ENCODE assay signal across 14 cellular contexts in the genomic region with DNA sequence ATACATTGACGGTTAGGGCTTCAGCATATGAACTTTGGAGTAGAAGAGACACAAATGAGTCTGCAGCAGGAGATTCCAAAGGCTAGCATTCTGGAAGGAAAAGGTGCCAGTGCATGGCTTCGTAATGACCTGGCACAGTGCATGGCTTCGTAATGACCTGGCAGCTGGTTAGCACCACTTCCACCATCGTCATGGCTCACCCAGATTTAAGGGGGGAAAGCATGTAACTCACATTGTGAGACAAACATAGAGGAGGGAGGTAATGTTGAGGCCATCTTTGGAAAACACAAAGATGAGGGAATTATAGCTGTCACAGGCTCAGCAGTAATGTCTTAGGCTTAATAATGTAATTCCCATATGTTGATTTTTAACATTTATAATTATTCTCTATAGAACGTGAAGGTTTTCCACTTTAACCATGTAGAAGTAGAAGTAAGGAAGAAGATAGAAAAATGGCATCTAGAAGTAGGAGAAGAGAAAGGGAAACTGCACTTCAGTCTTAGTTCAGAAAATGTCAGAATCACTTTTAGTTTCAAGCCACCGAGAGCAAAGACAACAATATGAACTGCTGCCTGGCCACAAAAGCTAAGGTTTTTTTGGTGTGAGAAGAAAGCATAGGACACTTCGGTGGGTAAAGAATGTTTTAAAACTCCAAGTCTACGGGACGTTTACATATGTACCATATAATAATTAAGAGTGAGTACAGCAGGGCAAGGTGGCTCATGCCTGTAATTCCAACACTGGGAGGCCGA. TPM values are rescaled to one million over a fixed set of nuclear protein-coding genes. Genes with fewer than 3 reads are reported as not detected.
DNase-seq lines count a peak whose midpoint lies in the region; ATAC-seq and TF ChIP-seq lines count a peak whose summit lies in the region.
"Had no signal": no experiment of that assay in that cellular context is flagged by ENCODE, and none has a peak within 500 bp of the region (broad histone marks: within the 10 kb centered on the region; RNA-seq: fewer than 3 reads in every experiment).

No MANE protein-coding gene starts in this region.

- ATAC-seq in GM18517 (IDR thresholded peaks at IDR 0.05; ENCODE audit: unreplicated experiment) (peak; percentile 73), HG02973 (IDR thresholded peaks at IDR 0.05; ENCODE audit: unreplicated experiment) (peak; percentile 60)
- peak; percentile 67 for ATAC-seq in activated CD8-positive, alpha-beta T cell treated with anti-CD3 and anti-CD28 coated beads for 36 hours

- H3K27ac Mint-ChIP-seq in activated CD8-positive, alpha-beta T cell treated with anti-CD3 and anti-CD28 coated beads for 36 hours: peak overlapping the region; percentile 67
- H3K27ac Mint-ChIP-seq in CD14-positive monocyte: peak overlapping the region in 1 of 7 donors; percentile 56

- peaks cover 5% of the 10 kb centered on the region for H3K9me3 Mint-ChIP-seq in activated CD8-positive, alpha-beta T cell treated with anti-CD3 and anti-CD28 coated beads for 36 hours
- peaks cover 0 to 8% (median 0%) of the 10 kb centered on the region in 7 donors for H3K9me3 Mint-ChIP-seq in CD14-positive monocyte

- H3K36me3 ChIP-seq in left ventricle myocardium inferior: no peaks in the 10 kb centered on the region
- no peaks in the 10 kb centered on the region for H3K36me3 ChIP-seq in tibial nerve
- H3K36me3 ChIP-seq: BLaER1 had no signal

- DNase-seq in AG08396 (ENCODE audit: low spot score) (peak; percentile 47), left ventricle myocardium inferior (no peak), 8988T (no peak), CD14-positive monocyte (ENCODE audit: low spot score) (no peak), tibial nerve (ENCODE audit: low spot score in 2 of 2) (no peak)
- DNase-seq in activated CD8-positive, alpha-beta T cell treated with anti-CD3 and anti-CD28 coated beads for 36 hours: peak; percentile 10
- DNase-seq: activated gamma-delta T cell treated with Interleukin-2 at 50 U/mL for 16 hours; effector CD8-positive, alpha-beta T cell; hypothalamus; NCI-H774 had no signal

- H3K4me1 ChIP-seq in left ventricle myocardium inferior (no peaks in the 10 kb centered on the region), tibial nerve (no peaks in the 10 kb centered on the region)

- no peak overlapping the region for H3K4me3 ChIP-seq in left ventricle myocardium inferior
- H3K4me3 ChIP-seq in tibial nerve: no peak overlapping the region
- H3K4me3 ChIP-seq: BLaER1, smooth muscle cell had no signal

- H3K27me3 ChIP-seq in left ventricle myocardium inferior (ENCODE audit: low read depth): peaks cover 16% of the 10 kb centered on the region
- H3K27me3 ChIP-seq in tibial nerve: peaks cover 0 to 12% of the 10 kb centered on the region in 2 donors
- H3K27me3 ChIP-seq: BLaER1 had no signal

- peaks cover 4% of the 10 kb centered on the region for H3K36me3 Mint-ChIP-seq in activated CD8-positive, alpha-beta T cell treated with anti-CD3 and anti-CD28 coated beads for 36 hours (ENCODE audit: low read depth)
- H3K36me3 Mint-ChIP-seq in CD14-positive monocyte: no peaks in the 10 kb centered on the region

- POLR2A ChIA-PET in activated CD8-positive, alpha-beta T cell treated with anti-CD3 and anti-CD28 coated beads for 36 hours (lab: Charles Lee): interaction anchor here (1.4 kb wide), 1 partner anchor 157 kb away, joined by 4 read pairs; no protein-coding TSS in a partner anchor

- no peak overlapping the region for H3K27ac ChIP-seq in left ventricle myocardium inferior (replicated peaks)
- H3K27ac ChIP-seq in tibial nerve: no peak overlapping the region
- H3K27ac ChIP-seq: BLaER1 had no signal

- no peaks in the 10 kb centered on the region for H3K27me3 Mint-ChIP-seq in activated CD8-positive, alpha-beta T cell treated with anti-CD3 and anti-CD28 coated beads for 36 hours
- peaks cover 20 to 30% (median 29%) of the 10 kb centered on the region in 3 donors for H3K27me3 Mint-ChIP-seq in CD14-positive monocyte (ENCODE audit: low read depth in 3 of 3)

- H3K4me1 Mint-ChIP-seq in activated CD8-positive, alpha-beta T cell treated with anti-CD3 and anti-CD28 coated beads for 36 hours (ENCODE audit: low read depth): peaks cover 23% of the 10 kb centered on the region
- H3K4me1 Mint-ChIP-seq in CD14-positive monocyte: peaks cover 1% of the 10 kb centered on the region

- no peaks in the 10 kb centered on the region for H3K9me3 ChIP-seq in left ventricle myocardium inferior (replicated peaks)
- H3K9me3 ChIP-seq in tibial nerve: no peaks in the 10 kb centered on the region
- H3K9me3 ChIP-seq: BLaER1 had no signal

- no peak overlapping the region for H3K4me3 Mint-ChIP-seq in activated CD8-positive, alpha-beta T cell treated with anti-CD3 and anti-CD28 coated beads for 36 hours
- H3K4me3 Mint-ChIP-seq in CD14-positive monocyte: no peak overlapping the region

- WGBS in tibial nerve, 2 donors: 56% methylated on average over 10 of the region's 10 CpGs

- intact Hi-C loops in activated CD8-positive, alpha-beta T cell treated with anti-CD3 and anti-CD28 coated beads for 36 hours (cut with micrococcal nuclease): no loop called here
- intact Hi-C loops in left ventricle myocardium inferior (cut with micrococcal nuclease) (no loop called here), CD14-positive monocyte (cut with micrococcal nuclease) (no loop called here)

- TF ChIP-seq POLR2A in tibial nerve (IDR thresholded peaks at IDR 0.05): no peak

- TF ChIP-seq CTCF in activated CD8-positive, alpha-beta T cell treated with anti-CD3 and anti-CD28 coated beads for 36 hours (IDR thresholded peaks at IDR 0.05): no peak
- TF ChIP-seq CTCF in left ventricle myocardium inferior (IDR thresholded peaks at IDR 0.05; ENCODE audit: borderline replicate concordance) (no peak), CD14-positive monocyte (IDR thresholded peaks at IDR 0.05) (no peak), tibial nerve (IDR thresholded peaks at IDR 0.05) (no peak)

- CTCF ChIA-PET in activated CD8-positive, alpha-beta T cell treated with anti-CD3 and anti-CD28 coated beads for 36 hours (lab: Charles Lee): no interaction called here

- TF ChIP-seq EP300 in tibial nerve (IDR thresholded peaks at IDR 0.05): no peak

RNA-seq across cellular contexts. Expression of a gene that starts 6.8 kb away (rescaled TPM):
- total RNA-seq in activated CD8-positive, alpha-beta T cell treated with anti-CD3 and anti-CD28 coated beads for 36 hours: 100 to 1,000 TPM; 103 to 104 TPM
- total RNA-seq in left ventricle myocardium inferior (89.1 TPM), tibial nerve (100 to 1,000 TPM; 234 to 301 (median 275) TPM)
- 10 to 100 TPM; 62.7 to 69.5 TPM for polyA plus RNA-seq in CD14-positive monocyte

RNA-seq across cellular contexts. Expression of a gene that starts 43.4 kb away (rescaled TPM):
- under 1 TPM; 0.16 to 0.22 TPM for total RNA-seq in activated CD8-positive, alpha-beta T cell treated with anti-CD3 and anti-CD28 coated beads for 36 hours
- total RNA-seq in left ventricle myocardium inferior (2.4 TPM), tibial nerve (10 to 100 TPM; 49.6 to 81.6 (median 71.4) TPM)
- polyA plus RNA-seq in CD14-positive monocyte: under 1 TPM in 1 of 2 donors, not detected in 1; 0.05 TPM

Comparison
In these comparisons a context has a peak if more than half of its experiments do, and no peak if none do; other contexts are left out.
1. DNase-seq: peak in AG08396 (single experiment) and activated CD8-positive, alpha-beta T cell treated with anti-CD3 and anti-CD28 coated beads for 36 hours (single experiment); none in left ventricle myocardium inferior (single experiment), 8988T (single experiment), CD14-positive monocyte (single experiment) and tibial nerve (0 of 2).
2. RNA of a gene that starts 43.4 kb away (total RNA-seq): 49.6 to 81.6 TPM in tibial nerve; 2.4 TPM in left ventricle myocardium inferior (single experiment) and 0.16 to 0.22 TPM in activated CD8-positive, alpha-beta T cell treated with anti-CD3 and anti-CD28 coated beads for 36 hours; every median in the first group is over 10 times any median in the second.
3. Peak in every context shown above with its lines, with median percentiles within 50 percentile points of each other: ATAC-seq.